Comparison of ENCODE assay signal across 8 cellular contexts in genomic region chr10:73167557-73168485, GRCh38. TPM values are rescaled to one million over a fixed set of nuclear protein-coding genes. Genes with fewer than 3 reads are reported as not detected.
DNase-seq lines count a peak whose midpoint lies in the region; ATAC-seq lines count a peak whose summit lies in the region.

ECD (minus strand) TSS chr10:73168008; CDS start chr10:73163937, 4,071 bp downstream.
FAM149B1 (plus strand) TSS chr10:73168119; CDS start chr10:73168340, 221 bp downstream.

- H3K4me2 ChIP-seq in mesenchymal stem cell (ENCODE audit: low read length, poor library complexity, severe bottlenecking), result peak within 1 kb of the TSS; percentile 66

- peak within 1 kb of the TSS; percentile 100 for H3K27ac Mint-ChIP-seq in activated CD8-positive, alpha-beta memory T cell treated with anti-CD3 and anti-CD28 coated beads, Interleukin-2, amount 10 ng/mL, durations not matched to agents 7 days and 5 days

- peaks cover 19% of the 10 kb centered on the region for H3K36me3 Mint-ChIP-seq in activated CD8-positive, alpha-beta memory T cell treated with anti-CD3 and anti-CD28 coated beads, Interleukin-2, amount 10 ng/mL, durations not matched to agents 7 days and 5 days

- CTCF ChIA-PET in activated CD8-positive, alpha-beta memory T cell treated with anti-CD3 and anti-CD28 coated beads, Interleukin-2, amount 10 ng/mL, durations not matched to agents 7 days and 5 days (lab: Charles Lee), result interaction anchor here (0.6 to 3.4 kb wide), 6 partner anchors 9 to 476 kb away, joined by 3 to 23 read pairs (median 4); no protein-coding TSS in a partner anchor

- H3K23ac ChIP-seq in mesenchymal stem cell (ENCODE audit: low read length in 2 of 2), result no peak within 1 kb of the TSS

- H3K27ac ChIP-seq in mesenchymal stem cell (ENCODE audit: low read length, poor library complexity, severe bottlenecking), result peak within 1 kb of the TSS; percentile 95

- no peak within 1 kb of the TSS for H2BK12ac ChIP-seq in mesenchymal stem cell (ENCODE audit: low read length in 2 of 2)

- no peaks in the 10 kb centered on the region for H3K27me3 Mint-ChIP-seq in activated CD8-positive, alpha-beta memory T cell treated with anti-CD3 and anti-CD28 coated beads, Interleukin-2, amount 10 ng/mL, durations not matched to agents 7 days and 5 days

- H3K4me1 Mint-ChIP-seq in activated CD8-positive, alpha-beta memory T cell treated with anti-CD3 and anti-CD28 coated beads, Interleukin-2, amount 10 ng/mL, durations not matched to agents 7 days and 5 days, result peaks cover 38% of the 10 kb centered on the region

- peak within 1 kb of the TSS; percentile 88 for H3K4ac ChIP-seq in mesenchymal stem cell (ENCODE audit: low read depth in 1 of 2, low read length in 2 of 2)

- WGBS in mesenchymal stem cell, result under 1% methylated on average over 45 of the region's 52 CpGs

- H3K9me3 Mint-ChIP-seq in activated CD8-positive, alpha-beta memory T cell treated with anti-CD3 and anti-CD28 coated beads, Interleukin-2, amount 10 ng/mL, durations not matched to agents 7 days and 5 days (ENCODE audit: low read depth), result no peaks in the 10 kb centered on the region

- peak within 1 kb of the TSS in 1 of 2 experiments; percentile 77 for H3K14ac ChIP-seq in mesenchymal stem cell (ENCODE audit: low read length in 2 of 2)

- peak within 1 kb of the TSS; percentile 57 for H2AK5ac ChIP-seq in mesenchymal stem cell (ENCODE audit: low read length, severe bottlenecking)

- peaks cover 7% of the 10 kb centered on the region for H3K79me1 ChIP-seq in mesenchymal stem cell (replicated peaks; ENCODE audit: low read length, poor library complexity, severe bottlenecking)

- peak within 1 kb of the TSS; percentile 95 to 98 for H3K18ac ChIP-seq in mesenchymal stem cell (ENCODE audit: low read depth in 1 of 2, low read length in 2 of 2)

- H4K8ac ChIP-seq in mesenchymal stem cell (ENCODE audit: low read length), result peak within 1 kb of the TSS; percentile 98

- peak within 1 kb of the TSS; percentile 99 for H3K9ac ChIP-seq in NT2/D1 (ENCODE audit: insufficient read length, low read depth)
- peak within 1 kb of the TSS; percentile 99 for H3K9ac ChIP-seq in endocrine pancreas (ENCODE audit: control insufficient read depth, insufficient read depth, low read length)
- peak within 1 kb of the TSS; percentile 100 for H3K9ac ChIP-seq in mesenchymal stem cell (ENCODE audit: low read length)

- peak within 1 kb of the TSS; percentile 73 for H2AFZ ChIP-seq in mesenchymal stem cell (ENCODE audit: low read depth, low read length)

- H3K27me3 ChIP-seq in NT2/D1 (ENCODE audit: insufficient read depth, insufficient read length), result no peaks in the 10 kb centered on the region
- no peaks in the 10 kb centered on the region for H3K27me3 ChIP-seq in endocrine pancreas (ENCODE audit: control insufficient read depth, insufficient read depth, low read length)
- H3K27me3 ChIP-seq in mesenchymal stem cell (ENCODE audit: control insufficient read depth in 1 of 2, insufficient read depth in 1 of 2, low read length in 2 of 2), result no peaks in the 10 kb centered on the region

- H3K36me3 ChIP-seq in NT2/D1 (ENCODE audit: insufficient read depth, insufficient read length, low read length) (peaks cover 16% of the 10 kb centered on the region), endocrine pancreas (ENCODE audit: control insufficient read depth, insufficient read depth, low read length) (no peaks in the 10 kb centered on the region), mesenchymal stem cell (ENCODE audit: control insufficient read depth in 1 of 2, insufficient read depth in 2 of 2, low read depth in 1 of 2, low read length in 2 of 2) (peaks cover 1 to 22% of the 10 kb centered on the region in 2 experiments)

- H3K4me3 ChIP-seq in NT2/D1 (ENCODE audit: insufficient read length, low read depth), result peak within 1 kb of the TSS; percentile 96
- peak within 1 kb of the TSS; percentile 100 for H3K4me3 ChIP-seq in endocrine pancreas (ENCODE audit: control insufficient read depth, insufficient read depth, low read length)
- H3K4me3 ChIP-seq in mesenchymal stem cell (ENCODE audit: insufficient read depth in 1 of 2, low read depth in 1 of 2, low read length in 2 of 2), result peak within 1 kb of the TSS; percentile 83 to 99

- ATAC-seq in GM21360 (IDR thresholded peaks at IDR 0.05; ENCODE audit: unreplicated experiment), result peak; percentile 89
- ATAC-seq in activated CD8-positive, alpha-beta memory T cell treated with anti-CD3 and anti-CD28 coated beads, Interleukin-2, amount 10 ng/mL, durations not matched to agents 7 days and 5 days, result peak; percentile 96

- H2BK120ac ChIP-seq in mesenchymal stem cell (ENCODE audit: low read depth, low read length), result peak within 1 kb of the TSS; percentile 86

- H4K91ac ChIP-seq in mesenchymal stem cell (ENCODE audit: low read length), result peak within 1 kb of the TSS; percentile 66

- DNase-seq in COR-L47 (lab: John Stamatoyannopoulos, UW), result peak; percentile 49
- DNase-seq in HT1080 (ENCODE audit: low read depth), result peak; percentile 93
- peak; percentile 72 for DNase-seq in NT2/D1 (ENCODE audit: low read depth, low spot score)
- peak; percentile 95 for DNase-seq in activated CD8-positive, alpha-beta memory T cell treated with anti-CD3 and anti-CD28 coated beads, Interleukin-2, amount 10 ng/mL, durations not matched to agents 7 days and 5 days
- DNase-seq in mesenchymal stem cell, result peak; percentile 97
- DNase-seq in stimulated activated CD8-positive, alpha-beta memory T cell treated with anti-CD3 and anti-CD28 coated beads, Interleukin-12 subunit alpha, Interleukin-12 subunit beta, amount 100 ng/mL, for 4 hours (ENCODE audit: low read depth), result peak; percentile 91

- H2BK5ac ChIP-seq in mesenchymal stem cell (ENCODE audit: low read depth, low read length, poor library complexity, severe bottlenecking), result peak within 1 kb of the TSS; percentile 22

- H3K9me3 ChIP-seq in NT2/D1 (ENCODE audit: insufficient read depth, low read length), result no peaks in the 10 kb centered on the region
- no peaks in the 10 kb centered on the region for H3K9me3 ChIP-seq in endocrine pancreas (ENCODE audit: control insufficient read depth, low read length)
- H3K9me3 ChIP-seq in mesenchymal stem cell (ENCODE audit: control insufficient read depth, low read length), result no peaks in the 10 kb centered on the region

- H3K4me3 Mint-ChIP-seq in activated CD8-positive, alpha-beta memory T cell treated with anti-CD3 and anti-CD28 coated beads, Interleukin-2, amount 10 ng/mL, durations not matched to agents 7 days and 5 days, result peak within 1 kb of the TSS; percentile 99

- peak within 1 kb of the TSS; percentile 77 for H2BK15ac ChIP-seq in mesenchymal stem cell (ENCODE audit: low read depth, poor library complexity, severe bottlenecking)

- H3K4me1 ChIP-seq in NT2/D1 (ENCODE audit: insufficient read depth, insufficient read length) (peaks cover under 1% of the 10 kb centered on the region), endocrine pancreas (ENCODE audit: control insufficient read depth, insufficient read depth, low read length) (peaks cover 16% of the 10 kb centered on the region), mesenchymal stem cell (ENCODE audit: control insufficient read depth, insufficient read depth, low read depth, low read length) (peaks cover 1% of the 10 kb centered on the region)

RNA-seq across cellular contexts. Expression of gene ECD, which starts in this region (rescaled TPM):
- total RNA-seq in HT1080 (2014; rRNA removed; shearing (Covaris generic)), result 50.9 and 62.1 TPM in 2 replicates
- 42.8 and 44.5 TPM in 2 replicates for polyA plus RNA-seq in HT1080 (2015; cell fraction: cytosol; rRNA removed)
- 94.3 and 96.8 TPM in 2 replicates for polyA plus RNA-seq in HT1080 (2015; cell fraction: nucleus; rRNA removed)
- 10 to 100 TPM; 26.7 to 30.5 TPM for total RNA-seq in activated CD8-positive, alpha-beta memory T cell treated with anti-CD3 and anti-CD28 coated beads, Interleukin-2, amount 10 ng/mL, durations not matched to agents 7 days and 5 days
- 24.0 TPM for polyA plus RNA-seq in mesenchymal stem cell (2013, experiment 1 of 2)
- polyA plus RNA-seq in mesenchymal stem cell (2013, experiment 2 of 2), result 25.3 TPM

RNA-seq across cellular contexts. Expression of gene FAM149B1, which starts in this region (rescaled TPM):
- 13.1 and 14.2 TPM in 2 replicates for total RNA-seq in HT1080 (2014; rRNA removed; shearing (Covaris generic))
- polyA plus RNA-seq in HT1080 (2015; cell fraction: cytosol; rRNA removed), result 15.2 and 19.6 TPM in 2 replicates
- 21.1 and 25.6 TPM in 2 replicates for polyA plus RNA-seq in HT1080 (2015; cell fraction: nucleus; rRNA removed)
- 10 to 100 TPM; 13.4 to 14.7 TPM for total RNA-seq in activated CD8-positive, alpha-beta memory T cell treated with anti-CD3 and anti-CD28 coated beads, Interleukin-2, amount 10 ng/mL, durations not matched to agents 7 days and 5 days
- 24.4 TPM for polyA plus RNA-seq in mesenchymal stem cell (2013, experiment 1 of 2)
- polyA plus RNA-seq in mesenchymal stem cell (2013, experiment 2 of 2), result 24.2 TPM

Comparison
In these comparisons a context has a peak if more than half of its experiments do, and no peak if none do; other contexts are left out.
1. Peak in every context shown above with its lines: DNase-seq, ATAC-seq, H3K4me3 ChIP-seq and H3K27ac ChIP-seq.